In the genomic region with DNA sequence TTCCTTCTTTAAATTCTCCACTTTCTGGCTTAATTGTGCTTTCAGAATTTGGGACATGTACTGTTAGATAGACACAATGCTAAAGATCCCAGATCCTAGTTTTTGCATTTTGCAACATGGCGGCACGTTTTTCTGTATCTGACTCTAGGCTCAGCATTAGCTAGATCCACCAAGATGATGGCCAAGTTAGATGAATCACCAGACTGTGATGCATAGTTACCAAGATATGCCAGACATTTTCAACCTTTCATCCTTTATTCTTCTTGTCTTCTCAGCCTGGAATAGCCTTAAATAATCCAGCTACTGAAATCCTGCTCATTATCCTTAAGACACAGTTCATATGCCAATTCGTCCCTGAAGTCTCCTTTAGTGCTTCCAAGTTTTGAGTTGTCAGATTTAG, we compare ENCODE assay signal across 13 cellular contexts.
DNase-seq lines count a peak whose midpoint lies in the region; ATAC-seq, FAIRE-seq and TF ChIP-seq lines count a peak whose summit lies in the region.
"Had no signal": no experiment of that assay in that cellular context is flagged by ENCODE, and none has a peak within 500 bp of the region (broad histone marks: within the 10 kb centered on the region; RNA-seq: fewer than 3 reads in every experiment).

No MANE protein-coding gene starts in this region.

- H2AK5ac ChIP-seq in IMR-90 (ENCODE audit: low read depth, low read length): no peak overlapping the region

- H4K20me1 ChIP-seq in IMR-90 (ENCODE audit: insufficient read depth, low read length): no peaks in the 10 kb centered on the region
- no peaks in the 10 kb centered on the region for H4K20me1 ChIP-seq in astrocyte (ENCODE audit: insufficient read depth, low read length)

- ATAC-seq in IMR-90 (ENCODE audit: low read depth) (no peak), HG02885 (IDR thresholded peaks at IDR 0.05; ENCODE audit: poor library complexity, unreplicated experiment) (no peak)
- ATAC-seq in stimulated activated naive CD8-positive, alpha-beta T cell treated with anti-CD3 and anti-CD28 coated beads, Interleukin-15, amount 100 ng/mL, for 72 hours: no peak

- no peak overlapping the region for H3K18ac ChIP-seq in IMR-90 (ENCODE audit: low read depth, low read length)

- no peaks in the 10 kb centered on the region for H3K9me1 ChIP-seq in IMR-90 (ENCODE audit: insufficient read depth, low read length)

- H3K4me2 ChIP-seq in IMR-90 (ENCODE audit: low read depth, low read length): no peak overlapping the region
- no peak overlapping the region for H3K4me2 ChIP-seq in astrocyte (ENCODE audit: low read length)

- peaks cover 8% of the 10 kb centered on the region for H3K27me3 Mint-ChIP-seq in astrocyte (ENCODE audit: low read depth, unreplicated experiment)
- peaks cover 12% of the 10 kb centered on the region for H3K27me3 Mint-ChIP-seq in stimulated activated naive CD8-positive, alpha-beta T cell treated with anti-CD3 and anti-CD28 coated beads, Interleukin-15, amount 100 ng/mL, for 72 hours

- H3K4ac ChIP-seq in IMR-90 (ENCODE audit: low read depth, low read length): no peak overlapping the region

- no peaks in the 10 kb centered on the region for H3K36me3 Mint-ChIP-seq in astrocyte (ENCODE audit: low read depth, unreplicated experiment)

- no peaks in the 10 kb centered on the region for H3K9me3 Mint-ChIP-seq in astrocyte (ENCODE audit: unreplicated experiment)
- no peaks in the 10 kb centered on the region for H3K9me3 Mint-ChIP-seq in stimulated activated naive CD8-positive, alpha-beta T cell treated with anti-CD3 and anti-CD28 coated beads, Interleukin-15, amount 100 ng/mL, for 72 hours

- H3K23ac ChIP-seq in IMR-90 (ENCODE audit: low read depth, low read length): no peak overlapping the region

- DNase-seq in IMR-90 (peak; percentile 48), astrocyte (ENCODE audit: low read depth) (peak; percentile 73), fibroblast of pulmonary artery (ENCODE audit: low read depth) (peak; percentile 16), NCI-H524 (lab: John Stamatoyannopoulos, UW) (no peak), NCI-H187 treated with DMSO at 0.1 percent for 48 hours (lab: John Stamatoyannopoulos, UW) (no peak)
- no peak for DNase-seq in stimulated activated naive CD8-positive, alpha-beta T cell treated with anti-CD3 and anti-CD28 coated beads, Interleukin-15, amount 100 ng/mL, for 72 hours
- DNase-seq: DMS 273 treated with DMSO at 0.1 percent for 48 hours, HCEC 1CT, NCI-H446 had no signal

- H3K27ac Mint-ChIP-seq in astrocyte (ENCODE audit: unreplicated experiment): no peak overlapping the region
- H3K27ac Mint-ChIP-seq in stimulated activated naive CD8-positive, alpha-beta T cell treated with anti-CD3 and anti-CD28 coated beads, Interleukin-15, amount 100 ng/mL, for 72 hours: no peak overlapping the region

- dilution Hi-C loops in IMR-90 (cut with HindIII; ENCODE audit: low sequenced_read_pairs, unreplicated experiment): no loop called here

- H3K27ac ChIP-seq in IMR-90 (ENCODE audit: insufficient read depth, low read length) (no peak overlapping the region), astrocyte (ENCODE audit: low read depth, low read length) (no peak overlapping the region)

- H3K4me1 ChIP-seq in IMR-90 (ENCODE audit: control insufficient read depth, insufficient read depth, low read length) (no peaks in the 10 kb centered on the region; the same call in 1 of the 2 replicates), astrocyte (ENCODE audit: insufficient read depth, low read length) (peaks cover 21% of the 10 kb centered on the region)

- H2AK9ac ChIP-seq in IMR-90 (replicated peaks; ENCODE audit: low read depth, low read length, poor library complexity): no peak overlapping the region

- H4K5ac ChIP-seq in IMR-90 (ENCODE audit: low read depth, low read length): no peak overlapping the region

- H3K9me3 ChIP-seq in IMR-90 (ENCODE audit: control insufficient read depth, insufficient read depth, low read length) (no peaks in the 10 kb centered on the region), astrocyte (ENCODE audit: insufficient read depth, low read depth, low read length) (no peaks in the 10 kb centered on the region)

- no peaks in the 10 kb centered on the region for H3K79me2 ChIP-seq in astrocyte (ENCODE audit: insufficient read depth, low read length)

- 75% methylated on average over 2 of the region's 3 CpGs; no CpG with 5 or more reads in 1 of the 2 experiments for WGBS in IMR-90 (ENCODE audit: extremely low coverage in 2 of 2, insufficient read length in 1 of 2), 2 experiments

- no peak overlapping the region for H3K56ac ChIP-seq in IMR-90 (ENCODE audit: extremely low read depth, insufficient read depth, low read length)

- no peak overlapping the region for H2BK120ac ChIP-seq in IMR-90 (ENCODE audit: low read depth, low read length)

- intact Hi-C loops in IMR-90 (cut with micrococcal nuclease): no loop called here

- no peak overlapping the region for H2AFZ ChIP-seq in IMR-90 (replicated peaks; ENCODE audit: low read length, poor library complexity)
- H2AFZ ChIP-seq in astrocyte (ENCODE audit: low read depth, low read length): no peak overlapping the region

- BruUV-seq in IMR-90 (replicated peaks; lab: Mats Ljungman, UMichigan): no TSS peak

- H3K4me3 ChIP-seq in IMR-90 (ENCODE audit: insufficient read depth, low read depth, low read length) (no peak overlapping the region), astrocyte (ENCODE audit: insufficient read depth, low read depth, low read length) (no peak overlapping the region), fibroblast of pulmonary artery (replicated peaks; ENCODE audit: low read depth, low read length) (no peak overlapping the region)

- TF ChIP-seq RAD21 in IMR-90 (IDR thresholded peaks at IDR 0.05; ENCODE audit: low read length): no peak

- FAIRE-seq in astrocyte (lab: Jason Lieb, UNC): no peak
- FAIRE-seq: G401.6, GM12892, GM19239 had no signal

- peaks cover 22% of the 10 kb centered on the region for H3K4me1 Mint-ChIP-seq in astrocyte (ENCODE audit: low read depth, unreplicated experiment)
- H3K4me1 Mint-ChIP-seq in stimulated activated naive CD8-positive, alpha-beta T cell treated with anti-CD3 and anti-CD28 coated beads, Interleukin-15, amount 100 ng/mL, for 72 hours: peaks cover 23% of the 10 kb centered on the region

- no peak overlapping the region for H3K14ac ChIP-seq in IMR-90 (replicated peaks; ENCODE audit: low read depth, low read length)

- in situ Hi-C loops in IMR-90 (cut with MboI; ENCODE audit: low sequenced_read_pairs): no loop called here

- CTCF ChIA-PET in IMR-90 (lab: Yijun Ruan, JAX): no interaction called here

- H2BK5ac ChIP-seq in IMR-90 (ENCODE audit: low read depth, low read length, poor library complexity, severe bottlenecking): no peak overlapping the region

- no peak overlapping the region for H4K8ac ChIP-seq in IMR-90 (ENCODE audit: low read depth in 2 of 2, low read length in 2 of 2)

- TF ChIP-seq POLR2A in IMR-90 (IDR thresholded peaks at IDR 0.05; ENCODE audit: low read depth, low read length): no peak

- no peak overlapping the region for H2BK15ac ChIP-seq in IMR-90 (ENCODE audit: low read depth, low read length)

- POLR2A ChIA-PET in IMR-90 (lab: Charles Lee; ENCODE audit: unreplicated experiment): no interaction called here

- H2BK20ac ChIP-seq in IMR-90 (ENCODE audit: low read depth, low read length): no peak overlapping the region

- TF ChIP-seq CTCF in IMR-90 (conservative IDR thresholded peaks at IDR 0.05; ENCODE audit: low read depth, low read length): no peak
- TF ChIP-seq CTCF in astrocyte (IDR thresholded peaks at IDR 0.05; ENCODE audit: insufficient read depth, low read depth, low read length): no peak
- TF ChIP-seq CTCF in fibroblast of pulmonary artery (IDR thresholded peaks at IDR 0.05; ENCODE audit: low read length, missing control alignments): no peak

- no peaks in the 10 kb centered on the region for H3K79me1 ChIP-seq in IMR-90 (ENCODE audit: low read depth in 1 of 2, low read length in 2 of 2)

- H3K9ac ChIP-seq in IMR-90 (ENCODE audit: low read depth, low read length): no peak overlapping the region
- H3K9ac ChIP-seq in astrocyte (ENCODE audit: low read length): no peak overlapping the region

- H4K91ac ChIP-seq in IMR-90 (ENCODE audit: insufficient read depth, low read depth, low read length): no peak overlapping the region

- H3K27me3 ChIP-seq in IMR-90 (ENCODE audit: control insufficient read depth, insufficient read depth, low read length): no peaks in the 10 kb centered on the region; the same call in 1 of the 2 replicates
- H3K27me3 ChIP-seq in astrocyte (ENCODE audit: insufficient read depth, low read length): no peaks in the 10 kb centered on the region

- H3K36me3 ChIP-seq in IMR-90 (ENCODE audit: control insufficient read depth, insufficient read depth, low read length) (no peaks in the 10 kb centered on the region), astrocyte (ENCODE audit: insufficient read depth, low read length) (no peaks in the 10 kb centered on the region)

- H3K4me3 Mint-ChIP-seq in astrocyte (ENCODE audit: unreplicated experiment): no peak overlapping the region
- H3K4me3 Mint-ChIP-seq in stimulated activated naive CD8-positive, alpha-beta T cell treated with anti-CD3 and anti-CD28 coated beads, Interleukin-15, amount 100 ng/mL, for 72 hours: no peak overlapping the region

TF ChIP-seq in IMR-90, 13 proteins besides CTCF, POLR2A, EP300 and RAD21 (continues in another document):
- TF ChIP-seq RCOR1 (IDR thresholded peaks at IDR 0.05; ENCODE audit: insufficient replicate concordance, low read length): no peak
- TF ChIP-seq, protein P1, sequence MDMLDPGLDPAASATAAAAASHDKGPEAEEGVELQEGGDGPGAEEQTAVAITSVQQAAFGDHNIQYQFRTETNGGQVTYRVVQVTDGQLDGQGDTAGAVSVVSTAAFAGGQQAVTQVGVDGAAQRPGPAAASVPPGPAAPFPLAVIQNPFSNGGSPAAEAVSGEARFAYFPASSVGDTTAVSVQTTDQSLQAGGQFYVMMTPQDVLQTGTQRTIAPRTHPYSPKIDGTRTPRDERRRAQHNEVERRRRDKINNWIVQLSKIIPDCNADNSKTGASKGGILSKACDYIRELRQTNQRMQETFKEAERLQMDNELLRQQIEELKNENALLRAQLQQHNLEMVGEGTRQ (IDR thresholded peaks at IDR 0.05; ENCODE audit: low read depth, low read length): no peak
- no peak for TF ChIP-seq BHLHE40 (IDR thresholded peaks at IDR 0.05; ENCODE audit: low read depth, low read length)
- TF ChIP-seq, protein P2, sequence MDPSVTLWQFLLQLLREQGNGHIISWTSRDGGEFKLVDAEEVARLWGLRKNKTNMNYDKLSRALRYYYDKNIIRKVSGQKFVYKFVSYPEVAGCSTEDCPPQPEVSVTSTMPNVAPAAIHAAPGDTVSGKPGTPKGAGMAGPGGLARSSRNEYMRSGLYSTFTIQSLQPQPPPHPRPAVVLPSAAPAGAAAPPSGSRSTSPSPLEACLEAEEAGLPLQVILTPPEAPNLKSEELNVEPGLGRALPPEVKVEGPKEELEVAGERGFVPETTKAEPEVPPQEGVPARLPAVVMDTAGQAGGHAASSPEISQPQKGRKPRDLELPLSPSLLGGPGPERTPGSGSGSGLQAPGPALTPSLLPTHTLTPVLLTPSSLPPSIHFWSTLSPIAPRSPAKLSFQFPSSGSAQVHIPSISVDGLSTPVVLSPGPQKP (IDR thresholded peaks at IDR 0.05; ENCODE audit: borderline replicate concordance, low read depth, low read length): no peak
- no peak for TF ChIP-seq FOS (IDR thresholded peaks at IDR 0.05; ENCODE audit: low read depth, low read length)
- no peak for TF ChIP-seq NFE2L2 (IDR thresholded peaks at IDR 0.05; ENCODE audit: low read depth, low read length)
- TF ChIP-seq MAFK (IDR thresholded peaks at IDR 0.05; ENCODE audit: low read depth, low read length): no peak

Comparison
In these comparisons a context has a peak if more than half of its experiments do, and no peak if none do; other contexts are left out.
1. DNase-seq: peak in IMR-90 (single experiment), astrocyte (single experiment) and fibroblast of pulmonary artery (single experiment); none in NCI-H524 (0 of 2), stimulated activated naive CD8-positive, alpha-beta T cell treated with anti-CD3 and anti-CD28 coated beads, Interleukin-15, amount 100 ng/mL, for 72 hours (0 of 2) and NCI-H187 treated with DMSO at 0.1 percent for 48 hours (single experiment).